In the genomic region with DNA sequence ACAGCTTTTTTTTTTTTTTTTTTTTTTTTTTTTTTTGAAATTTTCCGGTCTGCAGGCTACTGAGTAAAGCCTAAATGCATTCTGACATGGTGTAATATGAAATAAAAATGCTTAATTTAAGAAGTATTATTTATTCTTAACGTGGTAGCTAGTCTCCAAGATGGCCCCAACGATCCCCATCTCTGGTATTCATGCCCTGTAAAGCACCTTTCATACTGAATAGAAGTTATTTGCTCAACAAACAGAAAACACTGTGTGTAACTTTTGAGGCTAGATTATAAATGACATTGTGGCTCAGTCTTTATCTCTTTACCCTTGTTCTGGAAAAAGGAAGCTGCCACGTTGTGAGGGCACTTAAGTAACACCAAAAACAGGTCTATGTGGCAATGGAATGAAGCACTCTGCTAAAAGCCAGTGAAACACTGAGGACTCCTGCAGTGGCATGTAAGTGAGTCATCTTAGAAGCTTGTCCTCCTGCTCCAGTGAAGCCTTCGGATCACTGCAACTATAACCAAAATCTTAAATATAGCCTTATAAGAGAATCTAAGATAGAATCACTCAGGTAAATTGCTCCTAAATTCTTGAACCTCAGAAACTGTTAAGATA, we compare ENCODE assay signal across 10 cellular contexts.
A peak's percentile ranks its signal among the peaks of the same experiment; 100 is the strongest.
DNase-seq lines count a peak whose midpoint lies in the region; ATAC-seq and TF ChIP-seq lines count a peak whose summit lies in the region.
"Had no signal": no experiment of that assay in that cellular context is flagged by ENCODE, and none has a peak within 500 bp of the region (broad histone marks: within the 10 kb centered on the region; RNA-seq: fewer than 3 reads in every experiment).

No MANE protein-coding gene starts in this region.

- H3K9me3 Mint-ChIP-seq in WTC11, result peaks cover 12% of the 10 kb centered on the region
- H3K9me3 Mint-ChIP-seq in activated CD8-positive, alpha-beta T cell treated with anti-CD3 and anti-CD28 coated beads for 36 hours, result peaks cover 6% of the 10 kb centered on the region

- no peak overlapping the region for H3K4me3 Mint-ChIP-seq in WTC11
- H3K4me3 Mint-ChIP-seq in activated CD8-positive, alpha-beta T cell treated with anti-CD3 and anti-CD28 coated beads for 36 hours, result no peak overlapping the region
- H3K4me3 Mint-ChIP-seq: activated naive CD4-positive, alpha-beta T cell treated with anti-CD3 and anti-CD28 coated beads, Interleukin-2, amount 50 U/mL, for 24 hours had no signal

- peak; percentile 65 for ATAC-seq in WTC11
- no peak for ATAC-seq in activated CD8-positive, alpha-beta T cell treated with anti-CD3 and anti-CD28 coated beads for 36 hours

- POLR2A ChIA-PET in WTC11 (lab: Charles Lee), result no interaction called here
- POLR2A ChIA-PET in activated CD8-positive, alpha-beta T cell treated with anti-CD3 and anti-CD28 coated beads for 36 hours (lab: Charles Lee), result no interaction called here

- peaks cover 26% of the 10 kb centered on the region for H3K36me3 Mint-ChIP-seq in WTC11
- H3K36me3 Mint-ChIP-seq in activated CD8-positive, alpha-beta T cell treated with anti-CD3 and anti-CD28 coated beads for 36 hours (ENCODE audit: low read depth), result no peaks in the 10 kb centered on the region
- H3K36me3 Mint-ChIP-seq: activated naive CD4-positive, alpha-beta T cell treated with anti-CD3 and anti-CD28 coated beads, Interleukin-2, amount 50 U/mL, for 24 hours had no signal

- CTCF ChIA-PET in WTC11 (lab: Charles Lee), result interaction anchor here (0.6 kb wide), 1 partner anchor 1187 kb away, joined by 4 read pairs; no protein-coding TSS in a partner anchor
- CTCF ChIA-PET in activated CD8-positive, alpha-beta T cell treated with anti-CD3 and anti-CD28 coated beads for 36 hours (lab: Charles Lee), result no interaction called here

- no peaks in the 10 kb centered on the region; the same call in 1 of the 2 replicates for H3K27me3 Mint-ChIP-seq in WTC11 (ENCODE audit: low read depth)
- H3K27me3 Mint-ChIP-seq in activated CD8-positive, alpha-beta T cell treated with anti-CD3 and anti-CD28 coated beads for 36 hours, result no peaks in the 10 kb centered on the region

- no peak for TF ChIP-seq CTCF in AG09319 (IDR thresholded peaks at IDR 0.05; ENCODE audit: low read depth, low read length)
- TF ChIP-seq CTCF in WTC11 (IDR thresholded peaks at IDR 0.05), result no peak
- no peak for TF ChIP-seq CTCF in activated CD8-positive, alpha-beta T cell treated with anti-CD3 and anti-CD28 coated beads for 36 hours (IDR thresholded peaks at IDR 0.05)

- H3K4me1 Mint-ChIP-seq in WTC11, result no peaks in the 10 kb centered on the region
- H3K4me1 Mint-ChIP-seq in activated CD8-positive, alpha-beta T cell treated with anti-CD3 and anti-CD28 coated beads for 36 hours (ENCODE audit: low read depth), result no peaks in the 10 kb centered on the region
- H3K4me1 Mint-ChIP-seq: activated naive CD4-positive, alpha-beta T cell treated with anti-CD3 and anti-CD28 coated beads, Interleukin-2, amount 50 U/mL, for 24 hours had no signal

- intact Hi-C loops in activated CD8-positive, alpha-beta T cell treated with anti-CD3 and anti-CD28 coated beads for 36 hours (cut with micrococcal nuclease), result no loop called here

- H3K27ac Mint-ChIP-seq in WTC11, result no peak overlapping the region
- no peak overlapping the region for H3K27ac Mint-ChIP-seq in activated CD8-positive, alpha-beta T cell treated with anti-CD3 and anti-CD28 coated beads for 36 hours
- H3K27ac Mint-ChIP-seq: activated naive CD4-positive, alpha-beta T cell treated with anti-CD3 and anti-CD28 coated beads, Interleukin-2, amount 50 U/mL, for 24 hours had no signal

- DNase-seq in AG09319 (ENCODE audit: extremely low read depth, low read depth) (peak; percentile 40), HuH-7.5 (ENCODE audit: low spot score) (peak; percentile 2), WTC11 (ENCODE audit: low spot score) (no peak), iPS-NIHi11 (ENCODE audit: low spot score) (peak; percentile 29), AML-193 (lab: John Stamatoyannopoulos, UW) (no peak), NCI-H82 treated with DMSO at 0.1 percent for 48 hours (lab: John Stamatoyannopoulos, UW; ENCODE audit: unreplicated experiment) (no peak)
- DNase-seq in activated CD8-positive, alpha-beta T cell treated with anti-CD3 and anti-CD28 coated beads for 36 hours, result no peak
- DNase-seq in activated naive CD4-positive, alpha-beta T cell treated with anti-CD3 and anti-CD28 coated beads, Interleukin-2, amount 50 U/mL, for 16 hours, result no peak
- DNase-seq: DND-41 had no signal

TF ChIP-seq in WTC11, 78 proteins besides CTCF, POLR2A, EP300 and RAD21 (continues in another document):
- no peak for TF ChIP-seq ZNF532 (CRISPR knock-in tag; IDR thresholded peaks at IDR 0.05; ENCODE audit: borderline replicate concordance)
- no peak for TF ChIP-seq AR (CRISPR knock-in tag; IDR thresholded peaks at IDR 0.05)
- no peak for TF ChIP-seq ARID4B (CRISPR knock-in tag; IDR thresholded peaks at IDR 0.05; ENCODE audit: borderline replicate concordance)

Comparison
In these comparisons a context has a peak if more than half of its experiments do, and no peak if none do; other contexts are left out.
1. DNase-seq: peak in AG09319 (single experiment), HuH-7.5 (single experiment) and iPS-NIHi11 (single experiment); none in WTC11 (single experiment), activated CD8-positive, alpha-beta T cell treated with anti-CD3 and anti-CD28 coated beads for 36 hours (single experiment), activated naive CD4-positive, alpha-beta T cell treated with anti-CD3 and anti-CD28 coated beads, Interleukin-2, amount 50 U/mL, for 16 hours (single experiment), AML-193 (0 of 2) and NCI-H82 treated with DMSO at 0.1 percent for 48 hours (single experiment).